2 cellular contexts compared by ENCODE assay signal in genomic region chr12:93087836-93088610, GRCh38.
TF ChIP-seq lines count a peak whose summit lies in the region.

No MANE protein-coding gene starts in this region.

TF ChIP-seq in A549, 52 proteins besides CTCF, POLR2A, EP300 and RAD21 (continued from another document):
- TF ChIP-seq, protein P1, sequence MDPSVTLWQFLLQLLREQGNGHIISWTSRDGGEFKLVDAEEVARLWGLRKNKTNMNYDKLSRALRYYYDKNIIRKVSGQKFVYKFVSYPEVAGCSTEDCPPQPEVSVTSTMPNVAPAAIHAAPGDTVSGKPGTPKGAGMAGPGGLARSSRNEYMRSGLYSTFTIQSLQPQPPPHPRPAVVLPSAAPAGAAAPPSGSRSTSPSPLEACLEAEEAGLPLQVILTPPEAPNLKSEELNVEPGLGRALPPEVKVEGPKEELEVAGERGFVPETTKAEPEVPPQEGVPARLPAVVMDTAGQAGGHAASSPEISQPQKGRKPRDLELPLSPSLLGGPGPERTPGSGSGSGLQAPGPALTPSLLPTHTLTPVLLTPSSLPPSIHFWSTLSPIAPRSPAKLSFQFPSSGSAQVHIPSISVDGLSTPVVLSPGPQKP (IDR thresholded peaks at IDR 0.05; ENCODE audit: low read depth, low read length): no peak
- no peak for TF ChIP-seq TFCP2L1 (CRISPR knock-in tag; IDR thresholded peaks at IDR 0.05)
- TF ChIP-seq MAFK (IDR thresholded peaks at IDR 0.05; ENCODE audit: partially characterized antibody): no peak
- TF ChIP-seq HDAC2 (IDR thresholded peaks at IDR 0.05): no peak
- no peak for TF ChIP-seq ZC3H11A (IDR thresholded peaks at IDR 0.05)
- TF ChIP-seq RARB (CRISPR knock-in tag; IDR thresholded peaks at IDR 0.05): no peak
- no peak for TF ChIP-seq ZNF302 (CRISPR knock-in tag; IDR thresholded peaks at IDR 0.05)
- TF ChIP-seq RNF2 (IDR thresholded peaks at IDR 0.05; ENCODE audit: borderline replicate concordance, low read depth): no peak
- TF ChIP-seq NFE2L2 (conservative IDR thresholded peaks at IDR 0.05; ENCODE audit: low read length): no peak
- no peak for TF ChIP-seq MAZ (IDR thresholded peaks at IDR 0.05; ENCODE audit: borderline replicate concordance, low read depth, low read length)
- TF ChIP-seq NPAS2 (CRISPR knock-in tag; IDR thresholded peaks at IDR 0.05; ENCODE audit: borderline replicate concordance): no peak
- no peak for TF ChIP-seq KDM5A (IDR thresholded peaks at IDR 0.05)
- TF ChIP-seq FOXS1 (CRISPR knock-in tag; IDR thresholded peaks at IDR 0.05): no peak
- TF ChIP-seq RCOR1 (IDR thresholded peaks at IDR 0.05; ENCODE audit: low read depth, low read length): no peak

TF ChIP-seq in HCT116, 20 proteins besides CTCF, POLR2A, EP300 and RAD21 (continued from another document):
- TF ChIP-seq, protein P2, sequence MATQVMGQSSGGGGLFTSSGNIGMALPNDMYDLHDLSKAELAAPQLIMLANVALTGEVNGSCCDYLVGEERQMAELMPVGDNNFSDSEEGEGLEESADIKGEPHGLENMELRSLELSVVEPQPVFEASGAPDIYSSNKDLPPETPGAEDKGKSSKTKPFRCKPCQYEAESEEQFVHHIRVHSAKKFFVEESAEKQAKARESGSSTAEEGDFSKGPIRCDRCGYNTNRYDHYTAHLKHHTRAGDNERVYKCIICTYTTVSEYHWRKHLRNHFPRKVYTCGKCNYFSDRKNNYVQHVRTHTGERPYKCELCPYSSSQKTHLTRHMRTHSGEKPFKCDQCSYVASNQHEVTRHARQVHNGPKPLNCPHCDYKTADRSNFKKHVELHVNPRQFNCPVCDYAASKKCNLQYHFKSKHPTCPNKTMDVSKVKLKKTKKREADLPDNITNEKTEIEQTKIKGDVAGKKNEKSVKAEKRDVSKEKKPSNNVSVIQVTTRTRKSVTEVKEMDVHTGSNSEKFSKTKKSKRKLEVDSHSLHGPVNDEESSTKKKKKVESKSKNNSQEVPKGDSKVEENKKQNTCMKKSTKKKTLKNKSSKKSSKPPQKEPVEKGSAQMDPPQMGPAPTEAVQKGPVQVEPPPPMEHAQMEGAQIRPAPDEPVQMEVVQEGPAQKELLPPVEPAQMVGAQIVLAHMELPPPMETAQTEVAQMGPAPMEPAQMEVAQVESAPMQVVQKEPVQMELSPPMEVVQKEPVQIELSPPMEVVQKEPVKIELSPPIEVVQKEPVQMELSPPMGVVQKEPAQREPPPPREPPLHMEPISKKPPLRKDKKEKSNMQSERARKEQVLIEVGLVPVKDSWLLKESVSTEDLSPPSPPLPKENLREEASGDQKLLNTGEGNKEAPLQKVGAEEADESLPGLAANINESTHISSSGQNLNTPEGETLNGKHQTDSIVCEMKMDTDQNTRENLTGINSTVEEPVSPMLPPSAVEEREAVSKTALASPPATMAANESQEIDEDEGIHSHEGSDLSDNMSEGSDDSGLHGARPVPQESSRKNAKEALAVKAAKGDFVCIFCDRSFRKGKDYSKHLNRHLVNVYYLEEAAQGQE (IDR thresholded peaks at IDR 0.05; ENCODE audit: low read depth): no peak
- TF ChIP-seq TCF7L2 (IDR thresholded peaks at IDR 0.05; ENCODE audit: borderline replicate concordance, extremely low read depth, insufficient read depth, insufficient read length): no peak
